Comparison of ENCODE assay signal across 11 cellular contexts in genomic region chr1:116764466-116764896, GRCh38.
DNase-seq lines count a peak whose midpoint lies in the region; ATAC-seq and TF ChIP-seq lines count a peak whose summit lies in the region.
"Had no signal": no experiment of that assay in that cellular context is flagged by ENCODE, and none has a peak within 500 bp of the region (broad histone marks: within the 10 kb centered on the region; RNA-seq: fewer than 3 reads in every experiment).

No MANE protein-coding gene starts in this region.

- ATAC-seq in GM18498 (IDR thresholded peaks at IDR 0.05; ENCODE audit: unreplicated experiment) (no peak), HG02610 (IDR thresholded peaks at IDR 0.05; ENCODE audit: unreplicated experiment) (no peak)
- ATAC-seq: gastroesophageal sphincter had no signal

- H3K9me3 Mint-ChIP-seq in T-helper 1 cell treated with Interleukin-12 subunit alpha and Interleukin-12 subunit beta and Interleukin-4 antibody, amounts not matched to agents 30 μg/mL and 1 μg/mL, for 36 hours = no peaks in the 10 kb centered on the region
- H3K9me3 Mint-ChIP-seq in activated naive CD8-positive, alpha-beta T cell (ENCODE audit: low read depth) = no peaks in the 10 kb centered on the region

- H3K27ac Mint-ChIP-seq in T-helper 1 cell treated with Interleukin-12 subunit alpha and Interleukin-12 subunit beta and Interleukin-4 antibody, amounts not matched to agents 30 μg/mL and 1 μg/mL, for 36 hours = peak overlapping the region; percentile 99
- H3K27ac Mint-ChIP-seq in activated naive CD8-positive, alpha-beta T cell = peak overlapping the region; percentile 100

- H3K27me3 Mint-ChIP-seq in T-helper 1 cell treated with Interleukin-12 subunit alpha and Interleukin-12 subunit beta and Interleukin-4 antibody, amounts not matched to agents 30 μg/mL and 1 μg/mL, for 36 hours (ENCODE audit: low read depth) = no peaks in the 10 kb centered on the region
- H3K27me3 Mint-ChIP-seq in activated naive CD8-positive, alpha-beta T cell = no peaks in the 10 kb centered on the region

- H3K4me1 Mint-ChIP-seq in T-helper 1 cell treated with Interleukin-12 subunit alpha and Interleukin-12 subunit beta and Interleukin-4 antibody, amounts not matched to agents 30 μg/mL and 1 μg/mL, for 36 hours (ENCODE audit: low read depth) = peaks cover 87% of the 10 kb centered on the region
- peaks cover 96% of the 10 kb centered on the region for H3K4me1 Mint-ChIP-seq in activated naive CD8-positive, alpha-beta T cell (ENCODE audit: low read depth)

- H3K36me3 Mint-ChIP-seq in T-helper 1 cell treated with Interleukin-12 subunit alpha and Interleukin-12 subunit beta and Interleukin-4 antibody, amounts not matched to agents 30 μg/mL and 1 μg/mL, for 36 hours (ENCODE audit: low read depth) = peaks cover 97% of the 10 kb centered on the region
- peaks cover 74% of the 10 kb centered on the region for H3K36me3 Mint-ChIP-seq in activated naive CD8-positive, alpha-beta T cell

- H3K4me3 ChIP-seq in GM12865 (ENCODE audit: low read depth, low read length) (peak overlapping the region; percentile 16; the same call in 1 of the 2 replicates), foreskin fibroblast (ENCODE audit: low read depth in 1 of 2, low read length in 2 of 2) (no peak overlapping the region)
- H3K4me3 ChIP-seq: BLaER1, gastroesophageal sphincter, prostate gland had no signal

- TF ChIP-seq CTCF in GM12865 (IDR thresholded peaks at IDR 0.05; ENCODE audit: insufficient read depth, low read depth, low read length, missing control alignments) (no peak), foreskin fibroblast (IDR thresholded peaks at IDR 0.05; ENCODE audit: low read depth, low read length) (no peak)

- peak overlapping the region; percentile 87 for H3K4me3 Mint-ChIP-seq in T-helper 1 cell treated with Interleukin-12 subunit alpha and Interleukin-12 subunit beta and Interleukin-4 antibody, amounts not matched to agents 30 μg/mL and 1 μg/mL, for 36 hours
- H3K4me3 Mint-ChIP-seq in activated naive CD8-positive, alpha-beta T cell = peak overlapping the region; percentile 97

- DNase-seq in GM12865 (ENCODE audit: low read depth) (peak; percentile 89), foreskin fibroblast (no peak), HuH-7 (ENCODE audit: low spot score) (no peak)
- DNase-seq in stimulated activated CD4-positive, alpha-beta T cell treated with anti-CD3 and anti-CD28 coated beads, Interleukin-1b, Interleukin-23, amount 100 ng/mL, for 48 hours = peak; percentile 84

Comparison
In these comparisons a context has a peak if more than half of its experiments do, and no peak if none do; other contexts are left out.
1. DNase-seq: peak in GM12865 (single experiment) and stimulated activated CD4-positive, alpha-beta T cell treated with anti-CD3 and anti-CD28 coated beads, Interleukin-1b, Interleukin-23, amount 100 ng/mL, for 48 hours (single experiment); none in foreskin fibroblast (0 of 2) and HuH-7 (single experiment).